In genomic region chr16:2751577-2752034, GRCh38 we compare ENCODE assay signal across 9 cellular contexts. TPM values are rescaled to one million over a fixed set of nuclear protein-coding genes. Genes with fewer than 3 reads are reported as not detected.
DNase-seq lines count a peak whose midpoint lies in the region; ATAC-seq, FAIRE-seq and TF ChIP-seq lines count a peak whose summit lies in the region.
"Had no signal": no experiment of that assay in that cellular context is flagged by ENCODE, and none has a peak within 500 bp of the region (broad histone marks: within the 10 kb centered on the region; RNA-seq: fewer than 3 reads in every experiment).

No MANE protein-coding gene starts in this region.

- H2AFZ ChIP-seq in smooth muscle cell (ENCODE audit: low read depth): peak overlapping the region; percentile 93

- H3K27me3 Mint-ChIP-seq in CD8-positive, alpha-beta T cell (ENCODE audit: low read depth): no peaks in the 10 kb centered on the region
- H3K27me3 Mint-ChIP-seq in IgD-negative memory B cell: peaks cover 2% of the 10 kb centered on the region
- no peaks in the 10 kb centered on the region for H3K27me3 Mint-ChIP-seq in activated CD4-positive, alpha-beta memory T cell treated with anti-CD3 and anti-CD28 coated beads, Interleukin-2, amount 10 ng/mL, durations not matched to agents 7 days and 5 days

- no peaks in the 10 kb centered on the region for H3K36me3 ChIP-seq in CD8-positive, alpha-beta T cell (ENCODE audit: insufficient read depth, low read length)
- H3K36me3 ChIP-seq in right atrium auricular region: no peaks in the 10 kb centered on the region
- no peaks in the 10 kb centered on the region for H3K36me3 ChIP-seq in smooth muscle cell (ENCODE audit: low read depth)

- no peaks in the 10 kb centered on the region for H3K9me3 ChIP-seq in CD8-positive, alpha-beta T cell (ENCODE audit: low read length)
- no peaks in the 10 kb centered on the region for H3K9me3 ChIP-seq in right atrium auricular region
- H3K9me3 ChIP-seq in smooth muscle cell (replicated peaks; ENCODE audit: low read depth): no peaks in the 10 kb centered on the region

- peaks cover 38% of the 10 kb centered on the region for H3K4me1 Mint-ChIP-seq in CD8-positive, alpha-beta T cell (ENCODE audit: low read depth)
- H3K4me1 Mint-ChIP-seq in IgD-negative memory B cell: peaks cover 35 to 43% (median 39%) of the 10 kb centered on the region in 3 donors
- H3K4me1 Mint-ChIP-seq in activated CD4-positive, alpha-beta memory T cell treated with anti-CD3 and anti-CD28 coated beads, Interleukin-2, amount 10 ng/mL, durations not matched to agents 7 days and 5 days: peaks cover 53% of the 10 kb centered on the region

- no peak for FAIRE-seq in GM19239 (lab: Jason Lieb, UNC)

- intact Hi-C loops in CD8-positive, alpha-beta T cell (cut with DNase I, micrococcal nuclease): loop anchor here (1.0 kb wide), 6 partner anchors 26 to 131 kb away; partner anchors contain the start of genes ELOB (in 2 of the 2) and KCTD5 (in 1 of the 2)

- H3K27me3 ChIP-seq in CD8-positive, alpha-beta T cell (ENCODE audit: insufficient read depth, low read length): no peaks in the 10 kb centered on the region
- H3K27me3 ChIP-seq in right atrium auricular region (no peaks in the 10 kb centered on the region), smooth muscle cell (ENCODE audit: low read depth) (no peaks in the 10 kb centered on the region)

- H3K4me1 ChIP-seq in CD8-positive, alpha-beta T cell (ENCODE audit: insufficient read depth, low read length): peaks cover 41% of the 10 kb centered on the region
- H3K4me1 ChIP-seq in right atrium auricular region (peaks cover 0 to 37% of the 10 kb centered on the region in 2 donors), smooth muscle cell (ENCODE audit: low read depth) (peaks cover 30% of the 10 kb centered on the region)

- H3K27ac Mint-ChIP-seq in CD8-positive, alpha-beta T cell: peak overlapping the region; percentile 99
- H3K27ac Mint-ChIP-seq in IgD-negative memory B cell: peak overlapping the region; percentile 98 to 100 (median 99)
- H3K27ac Mint-ChIP-seq in activated CD4-positive, alpha-beta memory T cell treated with anti-CD3 and anti-CD28 coated beads, Interleukin-2, amount 10 ng/mL, durations not matched to agents 7 days and 5 days: peak overlapping the region; percentile 99

- ATAC-seq in CD8-positive, alpha-beta T cell: no peak
- ATAC-seq in GM21447 (IDR thresholded peaks at IDR 0.05; ENCODE audit: unreplicated experiment) (no peak), HG03432 (IDR thresholded peaks at IDR 0.05; ENCODE audit: unreplicated experiment) (no peak)

- DNase-seq in CD8-positive, alpha-beta T cell: no peak
- DNase-seq in GM19239 (ENCODE audit: insufficient read length, low spot score) (peak; percentile 87), right atrium auricular region (ENCODE audit: low spot score) (no peak), smooth muscle cell (lab: John Stamatoyannopoulos, UW; ENCODE audit: unreplicated experiment) (no peak)
- DNase-seq in activated CD4-positive, alpha-beta memory T cell treated with anti-CD3 and anti-CD28 coated beads, Interleukin-2, amount 10 ng/mL, durations not matched to agents 7 days and 5 days: no peak

- CTCF ChIA-PET in CD8-positive, alpha-beta T cell (lab: Charles Lee): no interaction called here
- CTCF ChIA-PET in activated CD4-positive, alpha-beta memory T cell treated with anti-CD3 and anti-CD28 coated beads, Interleukin-2, amount 10 ng/mL, durations not matched to agents 7 days and 5 days (lab: Charles Lee): no interaction called here

- peaks cover 12% of the 10 kb centered on the region for H3F3A ChIP-seq in smooth muscle cell (ENCODE audit: low read depth)

- peak overlapping the region; percentile 94 for H3K4me3 Mint-ChIP-seq in CD8-positive, alpha-beta T cell
- peak overlapping the region; percentile 91 to 99 (median 97) for H3K4me3 Mint-ChIP-seq in IgD-negative memory B cell
- peak overlapping the region; percentile 81 for H3K4me3 Mint-ChIP-seq in activated CD4-positive, alpha-beta memory T cell treated with anti-CD3 and anti-CD28 coated beads, Interleukin-2, amount 10 ng/mL, durations not matched to agents 7 days and 5 days

- peak overlapping the region; percentile 99 for H3K27ac ChIP-seq in CD8-positive, alpha-beta T cell (ENCODE audit: low read depth, low read length)
- H3K27ac ChIP-seq in right atrium auricular region (peak overlapping the region; percentile 96 to 100), smooth muscle cell (ENCODE audit: low read depth) (peak overlapping the region; percentile 98)

- H3K9me3 Mint-ChIP-seq in CD8-positive, alpha-beta T cell: peaks cover 2% of the 10 kb centered on the region
- no peaks in the 10 kb centered on the region for H3K9me3 Mint-ChIP-seq in IgD-negative memory B cell
- no peaks in the 10 kb centered on the region for H3K9me3 Mint-ChIP-seq in activated CD4-positive, alpha-beta memory T cell treated with anti-CD3 and anti-CD28 coated beads, Interleukin-2, amount 10 ng/mL, durations not matched to agents 7 days and 5 days

- no peak for TF ChIP-seq CTCF in CD8-positive, alpha-beta T cell (IDR thresholded peaks at IDR 0.05)
- TF ChIP-seq CTCF in right atrium auricular region (IDR thresholded peaks at IDR 0.05): no peak
- TF ChIP-seq CTCF in smooth muscle cell (IDR thresholded peaks at IDR 0.05; ENCODE audit: borderline replicate concordance, insufficient read depth, poor library complexity, severe bottlenecking): no peak

- H4K20me1 ChIP-seq in smooth muscle cell (ENCODE audit: low read depth): peaks cover 38% of the 10 kb centered on the region

- H3K4me3 ChIP-seq in CD8-positive, alpha-beta T cell (ENCODE audit: low read depth, low read length): peak overlapping the region; percentile 100
- H3K4me3 ChIP-seq in right atrium auricular region: peak overlapping the region; percentile 75 to 98
- peak overlapping the region; percentile 84 for H3K4me3 ChIP-seq in smooth muscle cell

- peak overlapping the region; percentile 100 for H3K9ac ChIP-seq in smooth muscle cell (ENCODE audit: low read depth)

- 19% methylated on average over 23 of the region's 23 CpGs for WGBS in smooth muscle cell (ENCODE audit: low lambda C conversion rate)

- peaks cover 35% of the 10 kb centered on the region for H3K36me3 Mint-ChIP-seq in CD8-positive, alpha-beta T cell
- peaks cover 2% of the 10 kb centered on the region for H3K36me3 Mint-ChIP-seq in IgD-negative memory B cell
- H3K36me3 Mint-ChIP-seq in activated CD4-positive, alpha-beta memory T cell treated with anti-CD3 and anti-CD28 coated beads, Interleukin-2, amount 10 ng/mL, durations not matched to agents 7 days and 5 days (ENCODE audit: low read depth): peaks cover 53% of the 10 kb centered on the region

- H3K79me2 ChIP-seq in smooth muscle cell (ENCODE audit: low read depth): peaks cover 49% of the 10 kb centered on the region

- H3K4me2 ChIP-seq in smooth muscle cell: peak overlapping the region; percentile 96

- POLR2A ChIA-PET in CD8-positive, alpha-beta T cell (lab: Charles Lee): interaction anchor here (1.0 to 2.0 kb wide), 6 partner anchors 14 to 69 kb away, joined by 3 to 7 read pairs (median 4); partner anchors contain the start of gene KCTD5
- POLR2A ChIA-PET in activated CD4-positive, alpha-beta memory T cell treated with anti-CD3 and anti-CD28 coated beads, Interleukin-2, amount 10 ng/mL, durations not matched to agents 7 days and 5 days (lab: Charles Lee): interaction anchor here (0.8 to 7.0 kb wide), 16 partner anchors 11 to 323 kb away, joined by 3 to 114 read pairs (median 4); partner anchors contain the start of genes ELOB, FLYWCH1, FLYWCH2 and KCTD5

RNA-seq across cellular contexts. Expression of gene SRRM2, which starts 0.8 kb away (rescaled TPM):
- 1,000 to 10,000 TPM; 1,249 to 1,283 TPM for total RNA-seq in CD8-positive, alpha-beta T cell
- polyA plus RNA-seq in IgD-negative memory B cell: 159 TPM
- total RNA-seq in activated CD4-positive, alpha-beta memory T cell treated with anti-CD3 and anti-CD28 coated beads, Interleukin-2, amount 10 ng/mL, durations not matched to agents 7 days and 5 days: 100 to 1,000 TPM; 520 to 539 TPM
- 100 to 1,000 TPM; 118 to 174 TPM for total RNA-seq in right atrium auricular region
- total RNA-seq in smooth muscle cell: 83.0 and 125 TPM in 2 replicates
- polyA plus RNA-seq in smooth muscle cell: 280 and 434 TPM in 2 replicates

RNA-seq across cellular contexts. Expression of gene ELOB, which starts 25.5 kb away (rescaled TPM):
- 10 to 100 TPM; 70.3 to 71.5 TPM for total RNA-seq in CD8-positive, alpha-beta T cell
- polyA plus RNA-seq in IgD-negative memory B cell (262 TPM), smooth muscle cell (709 and 739 TPM in 2 replicates)
- total RNA-seq in activated CD4-positive, alpha-beta memory T cell treated with anti-CD3 and anti-CD28 coated beads, Interleukin-2, amount 10 ng/mL, durations not matched to agents 7 days and 5 days: 100 to 1,000 TPM; 141 to 150 TPM
- total RNA-seq in right atrium auricular region (100 to 1,000 TPM; 408 to 856 TPM), smooth muscle cell (529 and 1,090 TPM in 2 replicates)

RNA-seq across cellular contexts. Expression of gene PRSS27, which starts 31.6 kb away (rescaled TPM):
- under 1 TPM; 0.53 to 0.65 TPM for total RNA-seq in CD8-positive, alpha-beta T cell
- polyA plus RNA-seq in IgD-negative memory B cell: not detected
- total RNA-seq in activated CD4-positive, alpha-beta memory T cell treated with anti-CD3 and anti-CD28 coated beads, Interleukin-2, amount 10 ng/mL, durations not matched to agents 7 days and 5 days: 1 to 10 TPM; 1.6 to 1.8 TPM
- total RNA-seq in right atrium auricular region: under 1 TPM in 1 of 2 donors, not detected in 1; 0.51 TPM
- total RNA-seq in smooth muscle cell: 0.63 and 2.7 TPM in 2 replicates
- polyA plus RNA-seq in smooth muscle cell: 2.3 and 3.3 TPM in 2 replicates

RNA-seq across cellular contexts. Expression of gene PRSS33, which starts 35.8 kb away (rescaled TPM):
- total RNA-seq in CD8-positive, alpha-beta T cell: not detected
- polyA plus RNA-seq in IgD-negative memory B cell (not detected), smooth muscle cell (not detected in 2 replicates)
- not detected for total RNA-seq in activated CD4-positive, alpha-beta memory T cell treated with anti-CD3 and anti-CD28 coated beads, Interleukin-2, amount 10 ng/mL, durations not matched to agents 7 days and 5 days
- total RNA-seq in right atrium auricular region (not detected), smooth muscle cell (not detected in 2 replicates)
- total RNA-seq: T-helper 1 cell treated with Interleukin-12 subunit alpha and Interleukin-12 subunit beta and Interleukin-4 antibody, amounts not matched to agents 30 ng/mL and 1 ng/mL, for 36 hours had no signal

RNA-seq across cellular contexts. Expression of gene PRSS41, which starts 46.7 kb away (rescaled TPM):
- not detected for total RNA-seq in CD8-positive, alpha-beta T cell
- polyA plus RNA-seq in IgD-negative memory B cell: not detected
- not detected for total RNA-seq in activated CD4-positive, alpha-beta memory T cell treated with anti-CD3 and anti-CD28 coated beads, Interleukin-2, amount 10 ng/mL, durations not matched to agents 7 days and 5 days
- not detected for total RNA-seq in right atrium auricular region
- total RNA-seq in smooth muscle cell: not detected in 2 replicates
- not detected in 2 replicates for polyA plus RNA-seq in smooth muscle cell
- total RNA-seq: T-helper 1 cell treated with Interleukin-12 subunit alpha and Interleukin-12 subunit beta and Interleukin-4 antibody, amounts not matched to agents 30 ng/mL and 1 ng/mL, for 36 hours had no signal
